8 cellular contexts compared by ENCODE assay signal in genomic region chr18:35049111-35050003, GRCh38. TPM values are rescaled to one million over a fixed set of nuclear protein-coding genes. Genes with fewer than 3 reads are reported as not detected.
DNase-seq lines count a peak whose midpoint lies in the region; ATAC-seq and TF ChIP-seq lines count a peak whose summit lies in the region.
"Had no signal": no experiment of that assay in that cellular context is flagged by ENCODE, and none has a peak within 500 bp of the region (broad histone marks: within the 10 kb centered on the region; RNA-seq: fewer than 3 reads in every experiment).

No MANE protein-coding gene starts in this region.

- H3K9me3 Mint-ChIP-seq in activated CD8-positive, alpha-beta T cell treated with anti-CD3 and anti-CD28 coated beads for 36 hours: peaks cover 5% of the 10 kb centered on the region

- no peaks in the 10 kb centered on the region for H3K36me3 ChIP-seq in neutrophil

- H3K4me3 ChIP-seq in neutrophil (ENCODE audit: low read depth in 1 of 2, low read length in 1 of 2): no peak overlapping the region

- no peaks in the 10 kb centered on the region for H3K9me3 ChIP-seq in neutrophil

- peaks cover 18% of the 10 kb centered on the region for H3K36me3 Mint-ChIP-seq in activated CD8-positive, alpha-beta T cell treated with anti-CD3 and anti-CD28 coated beads for 36 hours (ENCODE audit: low read depth)

- intact Hi-C loops in activated CD8-positive, alpha-beta T cell treated with anti-CD3 and anti-CD28 coated beads for 36 hours (cut with micrococcal nuclease): loop anchor here (10.0 kb wide), 2 partner anchors 185 to 295 kb away; partner anchors contain the start of gene ZNF24

- H3K27me3 ChIP-seq in neutrophil: no peaks in the 10 kb centered on the region

- H3K4me3 Mint-ChIP-seq in activated CD8-positive, alpha-beta T cell treated with anti-CD3 and anti-CD28 coated beads for 36 hours: peak overlapping the region; percentile 61

- peaks cover 79% of the 10 kb centered on the region for H3K4me1 Mint-ChIP-seq in activated CD8-positive, alpha-beta T cell treated with anti-CD3 and anti-CD28 coated beads for 36 hours (ENCODE audit: low read depth)

- CTCF ChIA-PET in activated CD8-positive, alpha-beta T cell treated with anti-CD3 and anti-CD28 coated beads for 36 hours (lab: Charles Lee): interaction anchor here (1.1 to 1.2 kb wide), 2 partner anchors 9 to 21 kb away, joined by 3 read pairs; partner anchors contain the start of gene MAPRE2

- no peak for DNase-seq in activated CD8-positive, alpha-beta T cell treated with anti-CD3 and anti-CD28 coated beads for 36 hours
- no peak for DNase-seq in NCI-H1105 (lab: John Stamatoyannopoulos, UW)
- DNase-seq in stimulated activated CD4-positive, alpha-beta T cell treated with anti-CD3 and anti-CD28 coated beads, Interleukin-4, amount 100 ng/mL, for 24 hours: no peak
- DNase-seq: mesendoderm had no signal

- no peak for TF ChIP-seq CTCF in activated CD8-positive, alpha-beta T cell treated with anti-CD3 and anti-CD28 coated beads for 36 hours (IDR thresholded peaks at IDR 0.05)
- TF ChIP-seq CTCF in neutrophil (IDR thresholded peaks at IDR 0.05): no peak

- H3K4me1 ChIP-seq in neutrophil (ENCODE audit: control insufficient read depth in 1 of 2, insufficient read depth in 1 of 2, low read depth in 1 of 2, low read length in 1 of 2): peaks cover 28 to 50% of the 10 kb centered on the region in 2 experiments

- H3K27ac Mint-ChIP-seq in activated CD8-positive, alpha-beta T cell treated with anti-CD3 and anti-CD28 coated beads for 36 hours: peak overlapping the region; percentile 91

- no peaks in the 10 kb centered on the region for H3K27me3 Mint-ChIP-seq in activated CD8-positive, alpha-beta T cell treated with anti-CD3 and anti-CD28 coated beads for 36 hours

- ATAC-seq in GM18861 (IDR thresholded peaks at IDR 0.05; ENCODE audit: unreplicated experiment) (peak; percentile 7), HG02938 (IDR thresholded peaks at IDR 0.05; ENCODE audit: unreplicated experiment) (peak; percentile 11), HG02588 (IDR thresholded peaks at IDR 0.05; ENCODE audit: unreplicated experiment) (no peak)
- ATAC-seq in activated CD8-positive, alpha-beta T cell treated with anti-CD3 and anti-CD28 coated beads for 36 hours: no peak

- peak overlapping the region; percentile 67 for H3K27ac ChIP-seq in neutrophil

- POLR2A ChIA-PET in activated CD8-positive, alpha-beta T cell treated with anti-CD3 and anti-CD28 coated beads for 36 hours (lab: Charles Lee): interaction anchor here (0.6 to 0.9 kb wide), 2 partner anchors 9 to 109 kb away, joined by 3 to 4 read pairs; partner anchors contain the start of gene MAPRE2

RNA-seq across cellular contexts. Expression of gene MAPRE2, which starts 8.1 kb away (rescaled TPM):
- total RNA-seq in activated CD8-positive, alpha-beta T cell treated with anti-CD3 and anti-CD28 coated beads for 36 hours: 10 to 100 TPM; 70.7 to 72.7 TPM

Comparison
In these comparisons a context has a peak if more than half of its experiments do, and no peak if none do; other contexts are left out.
1. ATAC-seq: peak in GM18861 (single experiment) and HG02938 (single experiment); none in activated CD8-positive, alpha-beta T cell treated with anti-CD3 and anti-CD28 coated beads for 36 hours (single experiment) and HG02588 (single experiment).